9 cellular contexts compared by ENCODE assay signal in genomic region chr18:79405019-79405780, GRCh38.
DNase-seq lines count a peak whose midpoint lies in the region; ATAC-seq and TF ChIP-seq lines count a peak whose summit lies in the region.
"Had no signal": no experiment of that assay in that cellular context is flagged by ENCODE, and none has a peak within 500 bp of the region (broad histone marks: within the 10 kb centered on the region; RNA-seq: fewer than 3 reads in every experiment).

No MANE protein-coding gene starts in this region.

- H3K4me1 ChIP-seq in duodenal mucosa (ENCODE audit: control insufficient read depth in 1 of 2, insufficient read depth in 2 of 2, low read length in 2 of 2): peaks cover 0 to 15% of the 10 kb centered on the region in 2 donors

- ATAC-seq in HG03135 (IDR thresholded peaks at IDR 0.05; ENCODE audit: unreplicated experiment) (no peak), HG03442 (IDR thresholded peaks at IDR 0.05; ENCODE audit: unreplicated experiment) (no peak)

- no peaks in the 10 kb centered on the region for H3K36me3 ChIP-seq in duodenal mucosa (ENCODE audit: control insufficient read depth in 1 of 2, insufficient read depth in 2 of 2, low read length in 2 of 2)

- H3K27me3 ChIP-seq in duodenal mucosa (ENCODE audit: control insufficient read depth in 1 of 2, insufficient read depth in 2 of 2, low read length in 2 of 2): no peaks in the 10 kb centered on the region

- no peaks in the 10 kb centered on the region for H3K9me3 ChIP-seq in duodenal mucosa (ENCODE audit: control insufficient read depth in 1 of 2, low read length in 2 of 2)

- no peak overlapping the region for H3K9ac ChIP-seq in duodenal mucosa (ENCODE audit: low read depth in 1 of 2, low read length in 2 of 2)

- no peak overlapping the region for H3K4me3 ChIP-seq in duodenal mucosa (ENCODE audit: low read depth in 1 of 2, low read length in 2 of 2)

- DNase-seq in T follicular helper cell (ENCODE audit: low read depth) (peak; percentile 70), NOMO-1 treated with DMSO at 0.1 percent for 48 hours (lab: John Stamatoyannopoulos, UW; ENCODE audit: unreplicated experiment) (no peak), HuH-7 (ENCODE audit: low spot score) (no peak)
- peak; percentile 75 to 78 for DNase-seq in stimulated activated CD4-positive, alpha-beta T cell treated with anti-CD3 and anti-CD28 coated beads, Interleukin-15, amount 100 ng/mL, for 48 hours (ENCODE audit: low read depth in 2 of 2)
- DNase-seq: cortex of kidney had no signal

- H3K27ac ChIP-seq in duodenal mucosa (ENCODE audit: low read depth, low read length): peak overlapping the region; percentile 64

- peak; percentile 12 for TF ChIP-seq POLR2A in GM18951 (IDR thresholded peaks at IDR 0.05; ENCODE audit: extremely low read depth, insufficient read depth, insufficient read length)

- in situ Hi-C loops in GM18951 (cut with MboI; ENCODE audit: low sequenced_read_pairs, unreplicated experiment): no loop called here

Comparison
In these comparisons a context has a peak if more than half of its experiments do, and no peak if none do; other contexts are left out.
1. DNase-seq: peak in T follicular helper cell (single experiment) and stimulated activated CD4-positive, alpha-beta T cell treated with anti-CD3 and anti-CD28 coated beads, Interleukin-15, amount 100 ng/mL, for 48 hours (2 of 2); none in NOMO-1 treated with DMSO at 0.1 percent for 48 hours (single experiment) and HuH-7 (single experiment).